In genomic region chr10:14032406-14032998, GRCh38 we compare ENCODE assay signal across 9 cellular contexts.
DNase-seq lines count a peak whose midpoint lies in the region; ATAC-seq and TF ChIP-seq lines count a peak whose summit lies in the region.
"Had no signal": no experiment of that assay in that cellular context is flagged by ENCODE, and none has a peak within 500 bp of the region (broad histone marks: within the 10 kb centered on the region; RNA-seq: fewer than 3 reads in every experiment).

No MANE protein-coding gene starts in this region.

- no peak overlapping the region for H3K27ac Mint-ChIP-seq in activated CD4-positive, alpha-beta T cell treated with anti-CD3 and anti-CD28 coated beads, Interleukin-2, amount 10 ng/mL, durations not matched to agents 7 days and 5 days
- H3K27ac Mint-ChIP-seq: activated naive CD4-positive, alpha-beta T cell treated with anti-CD3 and anti-CD28 coated beads, Interleukin-2, amount 50 U/mL, for 24 hours had no signal

- ATAC-seq in GM21447 (IDR thresholded peaks at IDR 0.05; ENCODE audit: unreplicated experiment) (no peak), HG03571 (IDR thresholded peaks at IDR 0.05; ENCODE audit: unreplicated experiment) (no peak)

- no peaks in the 10 kb centered on the region for H3K9me3 Mint-ChIP-seq in activated CD4-positive, alpha-beta T cell treated with anti-CD3 and anti-CD28 coated beads, Interleukin-2, amount 10 ng/mL, durations not matched to agents 7 days and 5 days
- H3K9me3 Mint-ChIP-seq: activated naive CD4-positive, alpha-beta T cell treated with anti-CD3 and anti-CD28 coated beads, Interleukin-2, amount 50 U/mL, for 24 hours had no signal

- peaks cover 0 to 4% (median 0%) of the 10 kb centered on the region in 4 donors for H3K27me3 ChIP-seq in esophagus squamous epithelium

- intact Hi-C loops in esophagus squamous epithelium (cut with DNase I), result no loop called here

- CTCF ChIA-PET in activated CD4-positive, alpha-beta T cell treated with anti-CD3 and anti-CD28 coated beads, Interleukin-2, amount 10 ng/mL, durations not matched to agents 7 days and 5 days (lab: Charles Lee), result no interaction called here

- peaks cover 8% of the 10 kb centered on the region for H3K4me1 Mint-ChIP-seq in activated CD4-positive, alpha-beta T cell treated with anti-CD3 and anti-CD28 coated beads, Interleukin-2, amount 10 ng/mL, durations not matched to agents 7 days and 5 days

- no peak overlapping the region for H3K4me3 ChIP-seq in esophagus squamous epithelium

- H3K36me3 Mint-ChIP-seq in activated CD4-positive, alpha-beta T cell treated with anti-CD3 and anti-CD28 coated beads, Interleukin-2, amount 10 ng/mL, durations not matched to agents 7 days and 5 days (ENCODE audit: low read depth), result no peaks in the 10 kb centered on the region
- H3K36me3 Mint-ChIP-seq: activated naive CD4-positive, alpha-beta T cell treated with anti-CD3 and anti-CD28 coated beads, Interleukin-2, amount 50 U/mL, for 24 hours had no signal

- no peak overlapping the region for H3K4me3 Mint-ChIP-seq in activated CD4-positive, alpha-beta T cell treated with anti-CD3 and anti-CD28 coated beads, Interleukin-2, amount 10 ng/mL, durations not matched to agents 7 days and 5 days
- H3K4me3 Mint-ChIP-seq: activated naive CD4-positive, alpha-beta T cell treated with anti-CD3 and anti-CD28 coated beads, Interleukin-2, amount 50 U/mL, for 24 hours had no signal

- peaks cover 4% of the 10 kb centered on the region for H3K27me3 Mint-ChIP-seq in activated CD4-positive, alpha-beta T cell treated with anti-CD3 and anti-CD28 coated beads, Interleukin-2, amount 10 ng/mL, durations not matched to agents 7 days and 5 days
- H3K27me3 Mint-ChIP-seq: activated naive CD4-positive, alpha-beta T cell treated with anti-CD3 and anti-CD28 coated beads, Interleukin-2, amount 50 U/mL, for 24 hours had no signal

- DNase-seq in DMS53 (lab: John Stamatoyannopoulos, UW), result peak; percentile 58
- no peak for DNase-seq in DMS53 treated with DMSO at 0.1 percent for 48 hours (lab: John Stamatoyannopoulos, UW; ENCODE audit: unreplicated experiment)
- DNase-seq in activated CD4-positive, alpha-beta T cell treated with anti-CD3 and anti-CD28 coated beads, Interleukin-2, amount 10 ng/mL, durations not matched to agents 7 days and 5 days, result peak; percentile 29
- DNase-seq in esophagus squamous epithelium (lab: John Stamatoyannopoulos, UW), result no peak
- peak; percentile 43 for DNase-seq in stimulated activated CD4-positive, alpha-beta T cell treated with anti-CD3 and anti-CD28 coated beads, Interleukin-12 subunit alpha, Interleukin-12 subunit beta, amount 100 ng/mL, for 4 hours
- no peak for DNase-seq in GOT3 (lab: John Stamatoyannopoulos, UW)

- no peaks in the 10 kb centered on the region for H3K4me1 ChIP-seq in esophagus squamous epithelium

- H3K9me3 ChIP-seq in esophagus squamous epithelium, result no peaks in the 10 kb centered on the region

- TF ChIP-seq POLR2A in esophagus squamous epithelium (IDR thresholded peaks at IDR 0.05), result no peak

- peak in 4 of 6 experiments; percentile 10 to 50 (median 31) for TF ChIP-seq CTCF in esophagus squamous epithelium (IDR thresholded peaks at IDR 0.05)

- WGBS in esophagus squamous epithelium, 2 donors, result 57 to 70% methylated on average over 9 to 16 of the region's 17 CpGs

- POLR2A ChIA-PET in activated CD4-positive, alpha-beta T cell treated with anti-CD3 and anti-CD28 coated beads, Interleukin-2, amount 10 ng/mL, durations not matched to agents 7 days and 5 days (lab: Charles Lee), result no interaction called here

- H3K36me3 ChIP-seq in esophagus squamous epithelium, result no peaks in the 10 kb centered on the region

- H3K27ac ChIP-seq in esophagus squamous epithelium, result no peak overlapping the region

Comparison
In these comparisons a context has a peak if more than half of its experiments do, and no peak if none do; other contexts are left out.
1. DNase-seq: peak in DMS53 (single experiment), activated CD4-positive, alpha-beta T cell treated with anti-CD3 and anti-CD28 coated beads, Interleukin-2, amount 10 ng/mL, durations not matched to agents 7 days and 5 days (single experiment) and stimulated activated CD4-positive, alpha-beta T cell treated with anti-CD3 and anti-CD28 coated beads, Interleukin-12 subunit alpha, Interleukin-12 subunit beta, amount 100 ng/mL, for 4 hours (single experiment); none in DMS53 treated with DMSO at 0.1 percent for 48 hours (single experiment), esophagus squamous epithelium (single experiment) and GOT3 (single experiment).